Comparison of ENCODE assay signal across 8 cellular contexts in the genomic region with DNA sequence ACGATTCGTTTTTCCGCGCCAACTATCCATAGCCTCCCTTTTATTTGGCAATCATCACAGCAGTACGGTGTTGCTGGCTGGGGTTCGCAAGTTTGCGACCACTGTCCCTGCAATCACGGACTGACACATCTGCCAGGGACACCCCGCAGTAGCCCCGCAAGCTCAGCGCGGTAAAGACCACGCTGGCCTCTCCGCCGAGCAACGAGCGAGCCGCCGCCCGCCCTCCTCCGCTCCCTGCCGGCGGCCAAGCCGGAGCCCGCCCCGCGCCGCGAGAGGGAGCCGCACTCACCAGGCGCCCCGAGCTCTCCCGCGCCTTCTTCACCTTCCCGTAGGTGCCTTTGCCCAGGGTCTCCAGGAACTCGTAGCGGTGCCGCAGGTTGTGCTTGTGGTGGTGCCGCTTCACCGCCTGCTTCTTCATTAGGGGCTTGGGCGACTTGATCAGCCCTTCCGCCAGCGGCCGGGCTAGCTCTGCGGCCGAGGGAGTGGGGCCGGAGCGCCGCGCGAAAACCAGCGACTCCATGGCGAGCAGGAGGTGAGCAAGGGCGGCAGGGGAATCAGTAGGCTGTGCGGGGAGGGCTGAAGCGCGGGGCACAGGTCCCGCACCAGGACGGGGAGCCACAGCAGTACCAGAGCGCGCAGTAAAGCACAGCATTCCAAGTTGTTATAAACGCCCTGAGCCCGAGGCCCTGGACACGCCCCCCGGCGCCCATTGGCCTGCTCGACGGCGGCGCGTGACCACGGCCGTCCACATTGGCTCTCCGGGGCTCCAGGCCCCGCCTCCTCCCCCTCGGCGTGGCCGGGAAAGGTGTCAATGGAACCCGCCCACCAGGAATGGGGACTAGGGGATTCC. TPM values are rescaled to one million over a fixed set of nuclear protein-coding genes. Genes with fewer than 3 reads are reported as not detected.
DNase-seq lines count a peak whose midpoint lies in the region; ATAC-seq and TF ChIP-seq lines count a peak whose summit lies in the region.

TSS of gene NUAK2 (minus strand) at position 637 of the 850 bp plus-strand sequence. CDS start at position 520, 117 bp downstream.

- H3K9me3 Mint-ChIP-seq in T-helper 1 cell treated with Interleukin-12 subunit alpha and Interleukin-12 subunit beta and Interleukin-4 antibody, amounts not matched to agents 30 μg/mL and 1 μg/mL, for 36 hours = no peaks in the 10 kb centered on the region

- H3K36me3 ChIP-seq in heart left ventricle (no peaks in the 10 kb centered on the region), parathyroid adenoma (ENCODE audit: control insufficient read depth, insufficient read depth, low read length) (no peaks in the 10 kb centered on the region), thyroid gland (no peaks in the 10 kb centered on the region)

- H3K4me1 Mint-ChIP-seq in T-helper 1 cell treated with Interleukin-12 subunit alpha and Interleukin-12 subunit beta and Interleukin-4 antibody, amounts not matched to agents 30 μg/mL and 1 μg/mL, for 36 hours (ENCODE audit: low read depth) = peaks cover 64% of the 10 kb centered on the region

- TF ChIP-seq CTCF in GM12873 (IDR thresholded peaks at IDR 0.05; ENCODE audit: insufficient read depth, low read depth, low read length, missing control alignments) (peak; percentile 12), heart left ventricle (IDR thresholded peaks at IDR 0.05) (peak in 9 of 12 donors; percentile 17 to 61 (median 32)), parathyroid adenoma (IDR thresholded peaks at IDR 0.05) (peak; percentile 26), thyroid gland (IDR thresholded peaks at IDR 0.05) (peak in 1 of 6 experiments; percentile 22)

- H3K4me3 ChIP-seq in heart left ventricle (peak within 1 kb of the TSS; percentile 48 to 92 (median 74)), parathyroid adenoma (ENCODE audit: low read depth, low read length) (peak within 1 kb of the TSS; percentile 82), thyroid gland (replicated peaks in 1 of 3) (peak within 1 kb of the TSS; percentile 87 to 98 (median 97))

- H3K27ac ChIP-seq in heart left ventricle (peak within 1 kb of the TSS in 10 of 12 donors; percentile 9 to 86 (median 70)), parathyroid adenoma (peak within 1 kb of the TSS; percentile 72), thyroid gland (peak within 1 kb of the TSS; percentile 94 to 97 (median 97))

- H3K4me1 ChIP-seq in heart left ventricle (peaks cover 12 to 61% (median 35%) of the 10 kb centered on the region in 12 donors), parathyroid adenoma (peaks cover 15% of the 10 kb centered on the region), thyroid gland (peaks cover 33 to 46% of the 10 kb centered on the region in 2 donors)

- ATAC-seq in heart left ventricle (peak; percentile 89 to 96 (median 95)), HG03521 (IDR thresholded peaks at IDR 0.05; ENCODE audit: unreplicated experiment) (no peak)

- peaks cover 0 to 8% (median 0%) of the 10 kb centered on the region in 9 donors for H3K27me3 ChIP-seq in heart left ventricle
- H3K27me3 ChIP-seq in parathyroid adenoma (ENCODE audit: control insufficient read depth, insufficient read depth, low read length) = no peaks in the 10 kb centered on the region
- no peaks in the 10 kb centered on the region for H3K27me3 ChIP-seq in thyroid gland

- H3K79me2 ChIP-seq in parathyroid adenoma = no peaks in the 10 kb centered on the region

- intact Hi-C loops in heart left ventricle (cut with DNase I) (no loop called here), thyroid gland (cut with DNase I) (no loop called here)

- H3K4me3 Mint-ChIP-seq in T-helper 1 cell treated with Interleukin-12 subunit alpha and Interleukin-12 subunit beta and Interleukin-4 antibody, amounts not matched to agents 30 μg/mL and 1 μg/mL, for 36 hours = peak within 1 kb of the TSS; percentile 93

- 1% methylated on average over 44 to 79 of the region's 79 CpGs for WGBS in heart left ventricle, 4 donors
- WGBS in thyroid gland, 2 donors = 1% methylated on average over 39 to 45 of the region's 79 CpGs

- peak within 1 kb of the TSS; percentile 83 for H3K27ac Mint-ChIP-seq in T-helper 1 cell treated with Interleukin-12 subunit alpha and Interleukin-12 subunit beta and Interleukin-4 antibody, amounts not matched to agents 30 μg/mL and 1 μg/mL, for 36 hours

- H3K9me3 ChIP-seq in heart left ventricle = no peaks in the 10 kb centered on the region
- H3K9me3 ChIP-seq in parathyroid adenoma (ENCODE audit: control insufficient read depth, low read length) = no peaks in the 10 kb centered on the region
- H3K9me3 ChIP-seq in thyroid gland = no peaks in the 10 kb centered on the region

- peaks cover 5% of the 10 kb centered on the region for H3K27me3 Mint-ChIP-seq in T-helper 1 cell treated with Interleukin-12 subunit alpha and Interleukin-12 subunit beta and Interleukin-4 antibody, amounts not matched to agents 30 μg/mL and 1 μg/mL, for 36 hours (ENCODE audit: low read depth)

- H3K9ac ChIP-seq in parathyroid adenoma = no peak within 1 kb of the TSS

- H3K4me2 ChIP-seq in parathyroid adenoma (ENCODE audit: low read length) = peak within 1 kb of the TSS; percentile 96

- TF ChIP-seq POLR2A in heart left ventricle (IDR thresholded peaks at IDR 0.05) = peak; percentile 20 to 86
- TF ChIP-seq POLR2A in thyroid gland (IDR thresholded peaks at IDR 0.05) = peak; percentile 77 to 99

- H3K36me3 Mint-ChIP-seq in T-helper 1 cell treated with Interleukin-12 subunit alpha and Interleukin-12 subunit beta and Interleukin-4 antibody, amounts not matched to agents 30 μg/mL and 1 μg/mL, for 36 hours (ENCODE audit: low read depth) = peaks cover 17% of the 10 kb centered on the region

- DNase-seq in NCI-H128 (lab: John Stamatoyannopoulos, UW; ENCODE audit: unreplicated experiment) = peak; percentile 92
- DNase-seq in amniotic epithelial cell (ENCODE audit: low read depth) = peak; percentile 83
- peak; percentile 90 to 96 (median 94) for DNase-seq in heart left ventricle
- peak; percentile 98 to 99 for DNase-seq in thyroid gland

- H2AFZ ChIP-seq in parathyroid adenoma = peak within 1 kb of the TSS; percentile 89

RNA-seq across cellular contexts. Expression of gene NUAK2, which starts in this region (rescaled TPM):
- 1 to 10 TPM in 3 of 9 donors, under 1 TPM in 6; 0.25 to 2.6 (median 0.82) TPM for total RNA-seq in heart left ventricle
- under 1 TPM; 0.46 to 0.50 TPM for polyA plus RNA-seq in heart left ventricle
- 10 to 100 TPM; 16.8 to 41.0 (median 26.8) TPM for total RNA-seq in thyroid gland

Comparison
In these comparisons a context has a peak if more than half of its experiments do, and no peak if none do; other contexts are left out.
1. RNA of gene NUAK2 (total RNA-seq): 16.8 to 41.0 TPM in thyroid gland; 0.25 to 2.6 TPM in heart left ventricle; every median in the first group is over 4 times any median in the second.
2. Peak in every context shown above with its lines, with median percentiles within 50 percentile points of each other: DNase-seq, H3K27ac ChIP-seq and H3K4me3 ChIP-seq.